Comparison of ENCODE assay signal across 27 cellular contexts in the genomic region with DNA sequence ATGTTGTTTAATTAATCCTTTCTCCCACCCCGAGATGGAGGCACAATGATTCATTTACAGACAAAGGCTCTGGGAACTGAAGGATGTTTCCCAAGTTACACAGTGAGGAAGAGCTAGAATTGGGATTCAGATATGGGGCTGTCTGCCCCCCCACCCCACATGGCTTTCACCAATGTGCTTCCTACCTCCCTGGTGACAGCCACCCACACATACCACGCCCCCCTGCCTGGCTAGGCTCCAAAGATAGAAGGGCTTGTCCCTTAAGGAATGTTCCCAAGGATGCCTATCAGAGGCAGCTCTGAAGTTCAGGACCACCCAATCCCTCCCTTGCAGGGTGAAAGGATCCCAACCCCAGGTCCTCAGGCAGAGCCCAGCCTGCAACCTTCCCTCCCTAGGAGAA.
"Had no signal": no experiment of that assay in that cellular context is flagged by ENCODE, and none has a peak within 500 bp of the region (broad histone marks: within the 10 kb centered on the region; RNA-seq: fewer than 3 reads in every experiment).

No MANE protein-coding gene starts in this region.

- H3K4me3 ChIP-seq: adrenal gland, body of pancreas, coronary artery, sigmoid colon, smooth muscle cell, stomach, thyroid gland, upper lobe of left lung had no signal

- H3K4me2 ChIP-seq: smooth muscle cell had no signal

- DNase-seq: activated CD4-positive, alpha-beta T cell treated with anti-CD3 and anti-CD28 coated beads for 36 hours; activated CD4-positive, CD25-positive, alpha-beta regulatory T cell; activated CD8-positive, alpha-beta memory T cell treated with anti-CD3 and anti-CD28 coated beads, Interleukin-2, amount 10 ng/mL, durations not matched to agents 7 days and 5 days; activated CD8-positive, alpha-beta T cell treated with anti-CD3 and anti-CD28 coated beads, Interleukin-2, amount 10 ng/mL, durations not matched to agents 7 days and 5 days; activated naive CD4-positive, alpha-beta T cell; activated T-cell treated with anti-CD3 and anti-CD28 coated beads for 4 hours; activated T-cell treated with anti-CD3 and anti-CD28 coated beads, Interleukin-2, amount 50 U/mL, for 72 hours; adrenal gland; aorta; body of pancreas; cerebellar nuclear complex; foreskin fibroblast; head of caudate nucleus; hippocampal formation; left cardiac atrium; left ventricle myocardium superior; naive B cell; sigmoid colon; stimulated activated CD4-positive, alpha-beta T cell treated with anti-CD3 and anti-CD28 coated beads, Interleukin-2, amount 100 ng/mL, for 24 hours; stimulated activated naive B cell treated with anti-CD40 and anti-IgM and Interleukin-4, amounts not matched to agents 10 μg/mL and 1 μg/mL and 100 μg/mL, for 72 hours; stomach; T-cell; thyroid gland; upper lobe of left lung had no signal

- ATAC-seq: activated CD4-positive, alpha-beta T cell treated with anti-CD3 and anti-CD28 coated beads for 36 hours; activated CD8-positive, alpha-beta T cell treated with anti-CD3 and anti-CD28 coated beads, Interleukin-2, amount 10 ng/mL, durations not matched to agents 7 days and 5 days; body of pancreas; esophagus mucosa; left cardiac atrium; stimulated activated naive B cell treated with anti-CD40 and anti-IgM and Interleukin-4, amounts not matched to agents 10 μg/mL and 1 μg/mL and 100 μg/mL, for 72 hours had no signal

- H3K36me3 ChIP-seq: adrenal gland, sigmoid colon, stomach, thyroid gland, upper lobe of left lung had no signal

- H3K27ac ChIP-seq: adrenal gland, body of pancreas, coronary artery, sigmoid colon, stomach, thyroid gland, upper lobe of left lung had no signal

- H3K4me1 ChIP-seq: adrenal gland, body of pancreas, sigmoid colon had no signal

- H3K27me3 ChIP-seq: adrenal gland, body of pancreas, thyroid gland, upper lobe of left lung had no signal

- H3K9me3 ChIP-seq: adrenal gland, body of pancreas, sigmoid colon, stomach, thyroid gland, upper lobe of left lung had no signal
